Comparison of ENCODE assay signal across 19 cellular contexts in the genomic region with DNA sequence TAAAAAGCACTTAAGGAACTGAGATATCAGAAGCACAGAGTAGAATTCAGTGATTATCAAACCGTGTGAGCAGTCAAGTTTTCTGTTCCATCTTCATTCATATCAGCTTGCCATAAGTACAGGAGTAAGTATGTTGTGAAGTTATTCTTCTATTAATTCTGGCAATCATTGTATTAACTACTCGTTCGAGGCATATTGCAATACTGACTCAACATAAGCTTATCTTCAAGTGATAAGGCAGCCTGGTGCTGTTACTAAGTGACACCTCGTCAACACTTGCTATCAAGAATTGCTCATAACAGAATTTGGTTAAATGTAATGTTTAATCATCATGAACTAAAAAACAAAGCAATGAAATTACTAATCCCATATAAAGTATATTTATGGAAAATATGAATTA.
DNase-seq lines count a peak whose midpoint lies in the region; ATAC-seq and TF ChIP-seq lines count a peak whose summit lies in the region.
"Had no signal": no experiment of that assay in that cellular context is flagged by ENCODE, and none has a peak within 500 bp of the region (broad histone marks: within the 10 kb centered on the region; RNA-seq: fewer than 3 reads in every experiment).

No MANE protein-coding gene starts in this region.

- no peak for DNase-seq in activated CD4-positive, alpha-beta T cell treated with anti-CD3 and anti-CD28 coated beads for 36 hours
- DNase-seq in activated CD4-positive, alpha-beta T cell treated with anti-CD3 and anti-CD28 coated beads, Interleukin-2, amount 10 ng/mL, durations not matched to agents 24 days and 14 days, result no peak
- no peak for DNase-seq in Caco-2
- peak; percentile 81 for DNase-seq in fibroblast of the aortic adventitia (ENCODE audit: low read depth)
- DNase-seq in prostate gland (ENCODE audit: low spot score), result no peak
- DNase-seq in effector memory CD4-positive, alpha-beta T cell, result no peak
- DNase-seq: 8988T; DMS 273 treated with DMSO at 0.1 percent for 48 hours; GM23248; HCEC 1CT; NCI-H1092 treated with DMSO at 0.1 percent for 48 hours; NCI-H146; NCI-H2029 treated with DMSO at 0.1 percent for 48 hours; NCI-H748 treated with DMSO at 0.1 percent for 48 hours; NK-92 treated with Interleukin-12 subunit alpha and Interleukin-12 subunit beta, amount 100 ng/mL, for 24 hours had no signal

- no peak for TF ChIP-seq CTCF in Caco-2 (IDR thresholded peaks at IDR 0.05; ENCODE audit: insufficient read depth in 1 of 2, low read depth in 1 of 2, low read length in 1 of 2, severe bottlenecking in 1 of 2, unreplicated experiment in 1 of 2)
- no peak for TF ChIP-seq CTCF in fibroblast of the aortic adventitia (IDR thresholded peaks at IDR 0.05; ENCODE audit: insufficient read depth, low read length)
- no peak for TF ChIP-seq CTCF in prostate gland (IDR thresholded peaks at IDR 0.05)

- peaks cover 12% of the 10 kb centered on the region for H3K9me3 Mint-ChIP-seq in activated CD4-positive, alpha-beta T cell treated with anti-CD3 and anti-CD28 coated beads for 36 hours (ENCODE audit: low read depth)
- peaks cover 7% of the 10 kb centered on the region for H3K9me3 Mint-ChIP-seq in activated CD4-positive, alpha-beta T cell treated with anti-CD3 and anti-CD28 coated beads, Interleukin-2, amount 10 ng/mL, durations not matched to agents 24 days and 14 days
- H3K9me3 Mint-ChIP-seq in Caco-2 (ENCODE audit: unreplicated experiment), result no peaks in the 10 kb centered on the region
- no peaks in the 10 kb centered on the region for H3K9me3 Mint-ChIP-seq in activated T-helper 17 cell treated with anti-CD3 and anti-CD28 coated beads, Interleukin-2, amount 50 U/mL, for 72 hours

- no peak overlapping the region for H3K27ac ChIP-seq in prostate gland
- H3K27ac ChIP-seq in effector memory CD4-positive, alpha-beta T cell (ENCODE audit: insufficient read depth, low read length, poor library complexity, severe bottlenecking), result no peak overlapping the region
- H3K27ac ChIP-seq: GM23248 had no signal

- POLR2A ChIA-PET in activated CD4-positive, alpha-beta T cell treated with anti-CD3 and anti-CD28 coated beads for 36 hours (lab: Charles Lee), result interaction anchor here (0.7 kb wide), 1 partner anchor 99 kb away, joined by 3 read pairs; no protein-coding TSS in a partner anchor
- POLR2A ChIA-PET in Caco-2 (lab: Charles Lee), result interaction anchor here (0.6 kb wide), 1 partner anchor 11 kb away, joined by 3 read pairs; no protein-coding TSS in a partner anchor

- H3K4me1 ChIP-seq in Caco-2, result peaks cover 8% of the 10 kb centered on the region
- no peaks in the 10 kb centered on the region for H3K4me1 ChIP-seq in prostate gland (replicated peaks)
- no peaks in the 10 kb centered on the region for H3K4me1 ChIP-seq in effector memory CD4-positive, alpha-beta T cell (ENCODE audit: control insufficient read depth, insufficient read depth, low read length, poor library complexity, severe bottlenecking)

- H3K9me3 ChIP-seq in Caco-2 (0 out of 2 replicates have a peak, but pooled peaks cover 4% of the 10 kb centered on the region), prostate gland (no peaks in the 10 kb centered on the region)
- H3K9me3 ChIP-seq in effector memory CD4-positive, alpha-beta T cell (ENCODE audit: control insufficient read depth, low read length), result no peaks in the 10 kb centered on the region

- no TSS peak for BruUV-seq in Caco-2 (replicated peaks; lab: Mats Ljungman, UMichigan)

- H3K36me3 Mint-ChIP-seq in activated CD4-positive, alpha-beta T cell treated with anti-CD3 and anti-CD28 coated beads for 36 hours (ENCODE audit: low read depth), result peaks cover 6% of the 10 kb centered on the region
- no peaks in the 10 kb centered on the region for H3K36me3 Mint-ChIP-seq in activated CD4-positive, alpha-beta T cell treated with anti-CD3 and anti-CD28 coated beads, Interleukin-2, amount 10 ng/mL, durations not matched to agents 24 days and 14 days (ENCODE audit: low read depth)
- no peaks in the 10 kb centered on the region for H3K36me3 Mint-ChIP-seq in Caco-2 (ENCODE audit: insufficient read depth, unreplicated experiment)
- no peaks in the 10 kb centered on the region for H3K36me3 Mint-ChIP-seq in activated T-helper 17 cell treated with anti-CD3 and anti-CD28 coated beads, Interleukin-2, amount 50 U/mL, for 72 hours (ENCODE audit: low read depth)
- H3K36me3 Mint-ChIP-seq: CD14-positive monocyte had no signal

- H3K4me3 Mint-ChIP-seq in activated CD4-positive, alpha-beta T cell treated with anti-CD3 and anti-CD28 coated beads for 36 hours, result no peak overlapping the region
- H3K4me3 Mint-ChIP-seq in activated CD4-positive, alpha-beta T cell treated with anti-CD3 and anti-CD28 coated beads, Interleukin-2, amount 10 ng/mL, durations not matched to agents 24 days and 14 days, result no peak overlapping the region
- no peak overlapping the region for H3K4me3 Mint-ChIP-seq in Caco-2 (ENCODE audit: unreplicated experiment)
- no peak overlapping the region for H3K4me3 Mint-ChIP-seq in activated T-helper 17 cell treated with anti-CD3 and anti-CD28 coated beads, Interleukin-2, amount 50 U/mL, for 72 hours
- H3K4me3 Mint-ChIP-seq: CD14-positive monocyte had no signal

- peaks cover 42% of the 10 kb centered on the region for H3K4me1 Mint-ChIP-seq in activated CD4-positive, alpha-beta T cell treated with anti-CD3 and anti-CD28 coated beads for 36 hours
- H3K4me1 Mint-ChIP-seq in activated CD4-positive, alpha-beta T cell treated with anti-CD3 and anti-CD28 coated beads, Interleukin-2, amount 10 ng/mL, durations not matched to agents 24 days and 14 days, result peaks cover 19% of the 10 kb centered on the region
- peaks cover 5% of the 10 kb centered on the region for H3K4me1 Mint-ChIP-seq in Caco-2 (ENCODE audit: low read depth, unreplicated experiment)
- H3K4me1 Mint-ChIP-seq in activated T-helper 17 cell treated with anti-CD3 and anti-CD28 coated beads, Interleukin-2, amount 50 U/mL, for 72 hours, result peaks cover 14% of the 10 kb centered on the region
- H3K4me1 Mint-ChIP-seq: CD14-positive monocyte had no signal

- H3K27me3 ChIP-seq in Caco-2 (replicated peaks; ENCODE audit: control insufficient read depth, insufficient read depth, low read length) (no peaks in the 10 kb centered on the region), prostate gland (replicated peaks; ENCODE audit: insufficient read depth) (no peaks in the 10 kb centered on the region)
- H3K27me3 ChIP-seq in effector memory CD4-positive, alpha-beta T cell (replicated peaks; ENCODE audit: control insufficient read depth, insufficient read depth, low read length, poor library complexity, severe bottlenecking), result no peaks in the 10 kb centered on the region

- H3K27me3 Mint-ChIP-seq in activated CD4-positive, alpha-beta T cell treated with anti-CD3 and anti-CD28 coated beads for 36 hours, result no peaks in the 10 kb centered on the region
- peaks cover 4% of the 10 kb centered on the region for H3K27me3 Mint-ChIP-seq in activated CD4-positive, alpha-beta T cell treated with anti-CD3 and anti-CD28 coated beads, Interleukin-2, amount 10 ng/mL, durations not matched to agents 24 days and 14 days
- H3K27me3 Mint-ChIP-seq in Caco-2 (ENCODE audit: insufficient read depth, unreplicated experiment), result no peaks in the 10 kb centered on the region
- H3K27me3 Mint-ChIP-seq in activated T-helper 17 cell treated with anti-CD3 and anti-CD28 coated beads, Interleukin-2, amount 50 U/mL, for 72 hours, result peaks cover 3% of the 10 kb centered on the region

- H3K4me3 ChIP-seq in Caco-2 (ENCODE audit: low read depth, low read length) (no peak overlapping the region), fibroblast of the aortic adventitia (ENCODE audit: low read depth, low read length) (no peak overlapping the region), prostate gland (no peak overlapping the region)
- H3K4me3 ChIP-seq in effector memory CD4-positive, alpha-beta T cell (ENCODE audit: insufficient read depth, low read depth, low read length, poor library complexity, severe bottlenecking), result no peak overlapping the region
- H3K4me3 ChIP-seq: GM23248 had no signal

- intact Hi-C loops in activated CD4-positive, alpha-beta T cell treated with anti-CD3 and anti-CD28 coated beads for 36 hours (cut with DNase I, micrococcal nuclease), result no loop called here
- intact Hi-C loops in activated CD4-positive, alpha-beta T cell treated with anti-CD3 and anti-CD28 coated beads, Interleukin-2, amount 10 ng/mL, durations not matched to agents 24 days and 14 days (cut with micrococcal nuclease), result no loop called here
- intact Hi-C loops in Caco-2 (cut with micrococcal nuclease; ENCODE audit: unreplicated experiment), result no loop called here
- intact Hi-C loops in prostate gland (cut with DNase I), result no loop called here

- H3K36me3 ChIP-seq in Caco-2 (ENCODE audit: control insufficient read depth, insufficient read depth, low read length), result no peaks in the 10 kb centered on the region
- no peaks in the 10 kb centered on the region for H3K36me3 ChIP-seq in prostate gland
- H3K36me3 ChIP-seq in effector memory CD4-positive, alpha-beta T cell (ENCODE audit: control insufficient read depth, insufficient read depth, low read length), result no peaks in the 10 kb centered on the region

- no peak for TF ChIP-seq POLR2A in prostate gland (IDR thresholded peaks at IDR 0.05)

- WGBS in prostate gland, result 88% methylated on average over 4 of the region's 4 CpGs

- H3K27ac Mint-ChIP-seq in activated CD4-positive, alpha-beta T cell treated with anti-CD3 and anti-CD28 coated beads for 36 hours, result no peak overlapping the region
- H3K27ac Mint-ChIP-seq in activated CD4-positive, alpha-beta T cell treated with anti-CD3 and anti-CD28 coated beads, Interleukin-2, amount 10 ng/mL, durations not matched to agents 24 days and 14 days, result no peak overlapping the region
- H3K27ac Mint-ChIP-seq in Caco-2 (ENCODE audit: unreplicated experiment), result peak overlapping the region; percentile 45
- no peak overlapping the region for H3K27ac Mint-ChIP-seq in activated T-helper 17 cell treated with anti-CD3 and anti-CD28 coated beads, Interleukin-2, amount 50 U/mL, for 72 hours
- H3K27ac Mint-ChIP-seq: CD14-positive monocyte had no signal

- peak; percentile 40 for ATAC-seq in activated CD4-positive, alpha-beta T cell treated with anti-CD3 and anti-CD28 coated beads for 36 hours
- peak; percentile 72 for ATAC-seq in activated T-helper 17 cell treated with anti-CD3 and anti-CD28 coated beads, Interleukin-2, amount 50 U/mL, for 72 hours (replicated peaks)
- ATAC-seq in GM21619 (IDR thresholded peaks at IDR 0.05; ENCODE audit: unreplicated experiment), result no peak
- ATAC-seq: Right ventricle myocardium inferior had no signal

- CTCF ChIA-PET in activated CD4-positive, alpha-beta T cell treated with anti-CD3 and anti-CD28 coated beads for 36 hours (lab: Charles Lee), result interaction anchor here (0.7 to 1.4 kb wide), 3 partner anchors 9 to 99 kb away, joined by 3 to 4 read pairs (median 3); no protein-coding TSS in a partner anchor
- CTCF ChIA-PET in Caco-2 (lab: Charles Lee), result no interaction called here
